1 cellular context compared by ENCODE assay signal in the genomic region with DNA sequence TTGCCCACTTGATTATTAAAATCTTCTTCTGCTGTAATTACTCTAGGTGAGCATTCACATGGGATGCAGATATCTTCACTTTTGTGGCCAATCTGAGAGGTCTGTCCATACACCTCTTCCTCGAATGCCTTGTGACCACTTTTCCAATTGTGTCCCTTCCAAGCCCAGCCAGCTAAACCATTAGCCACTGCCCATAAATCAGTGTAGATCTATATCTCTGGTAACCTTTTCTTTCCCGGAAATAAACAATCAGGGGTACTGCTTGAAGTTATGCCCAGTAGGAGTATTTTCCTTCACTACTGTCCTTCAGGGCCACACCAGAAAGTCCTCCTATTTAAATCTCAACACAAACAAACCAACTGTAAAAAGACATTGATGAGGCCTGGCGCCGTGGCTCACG.
A peak's percentile ranks its signal among the peaks of the same experiment; 100 is the strongest.
TF ChIP-seq lines count a peak whose summit lies in the region.

No MANE protein-coding gene starts in this region.

TF ChIP-seq in K562, 482 proteins besides CTCF, POLR2A, EP300 and RAD21 (continued from another document):
- no peak for TF ChIP-seq NR2C2 (CRISPR knock-in tag; IDR thresholded peaks at IDR 0.05)
- peak; percentile 21; the same call in 1 of the 2 replicates for TF ChIP-seq NR2C2 (tag; IDR thresholded peaks at IDR 0.05)
